ENCODE assay signal across 1 cellular context in the genomic region with DNA sequence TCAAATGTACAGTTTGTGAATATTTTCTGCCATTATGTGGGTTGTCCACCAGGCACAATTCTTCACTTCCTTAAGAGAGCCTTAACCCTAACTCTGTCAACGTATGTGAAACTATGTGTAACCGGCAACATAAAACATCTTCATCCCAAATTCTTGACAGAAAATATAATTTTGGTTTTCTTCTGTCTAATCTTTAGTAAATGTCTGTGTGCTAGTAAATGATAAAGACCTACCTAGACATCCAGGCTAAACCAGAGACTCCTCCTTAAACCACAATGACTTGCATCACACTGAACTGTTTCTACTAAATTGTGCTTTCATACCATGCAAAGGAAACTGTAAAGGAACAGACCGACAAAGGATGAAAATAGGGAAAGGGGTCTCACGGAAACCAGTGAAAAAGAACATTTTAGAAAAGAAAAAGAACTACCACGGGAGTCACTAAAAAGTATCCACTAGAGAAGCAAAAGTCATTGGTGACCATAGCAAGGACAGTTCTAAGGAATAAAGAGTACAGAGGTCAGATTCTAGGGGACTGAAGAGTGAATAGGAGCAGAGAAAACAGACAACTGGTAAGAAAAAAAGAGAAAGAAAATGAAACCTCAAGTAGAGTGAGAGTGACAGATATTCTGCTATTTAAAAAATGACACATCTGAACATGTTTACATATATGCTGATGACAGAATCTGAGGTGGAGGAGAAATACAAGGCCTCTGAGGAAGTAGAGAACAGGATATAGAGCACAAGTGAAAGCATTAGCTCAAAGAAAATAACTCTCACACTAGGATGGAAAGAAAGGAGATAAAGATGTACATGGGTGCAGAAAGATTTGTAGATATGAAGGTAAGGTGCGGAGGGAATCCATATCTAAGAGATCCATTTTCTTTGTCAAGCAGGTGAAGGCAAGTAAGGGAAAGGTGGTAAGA.
TF ChIP-seq lines count a peak whose summit lies in the region.

No MANE protein-coding gene starts in this region.

TF ChIP-seq in K562, 482 proteins besides CTCF, POLR2A, EP300 and RAD21 (continued from another document and continues in another):
- TF ChIP-seq, protein P1, sequence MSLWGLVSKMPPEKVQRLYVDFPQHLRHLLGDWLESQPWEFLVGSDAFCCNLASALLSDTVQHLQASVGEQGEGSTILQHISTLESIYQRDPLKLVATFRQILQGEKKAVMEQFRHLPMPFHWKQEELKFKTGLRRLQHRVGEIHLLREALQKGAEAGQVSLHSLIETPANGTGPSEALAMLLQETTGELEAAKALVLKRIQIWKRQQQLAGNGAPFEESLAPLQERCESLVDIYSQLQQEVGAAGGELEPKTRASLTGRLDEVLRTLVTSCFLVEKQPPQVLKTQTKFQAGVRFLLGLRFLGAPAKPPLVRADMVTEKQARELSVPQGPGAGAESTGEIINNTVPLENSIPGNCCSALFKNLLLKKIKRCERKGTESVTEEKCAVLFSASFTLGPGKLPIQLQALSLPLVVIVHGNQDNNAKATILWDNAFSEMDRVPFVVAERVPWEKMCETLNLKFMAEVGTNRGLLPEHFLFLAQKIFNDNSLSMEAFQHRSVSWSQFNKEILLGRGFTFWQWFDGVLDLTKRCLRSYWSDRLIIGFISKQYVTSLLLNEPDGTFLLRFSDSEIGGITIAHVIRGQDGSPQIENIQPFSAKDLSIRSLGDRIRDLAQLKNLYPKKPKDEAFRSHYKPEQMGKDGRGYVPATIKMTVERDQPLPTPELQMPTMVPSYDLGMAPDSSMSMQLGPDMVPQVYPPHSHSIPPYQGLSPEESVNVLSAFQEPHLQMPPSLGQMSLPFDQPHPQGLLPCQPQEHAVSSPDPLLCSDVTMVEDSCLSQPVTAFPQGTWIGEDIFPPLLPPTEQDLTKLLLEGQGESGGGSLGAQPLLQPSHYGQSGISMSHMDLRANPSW (CRISPR knock-in tag; IDR thresholded peaks at IDR 0.05): no peak
- TF ChIP-seq GTF3C2 (IDR thresholded peaks at IDR 0.05; ENCODE audit: borderline replicate concordance, extremely low read depth, insufficient read length): no peak
- no peak for TF ChIP-seq ZNF280B (CRISPR knock-in tag; IDR thresholded peaks at IDR 0.05)
- TF ChIP-seq BMI1 (IDR thresholded peaks at IDR 0.05; ENCODE audit: low read length): no peak
- TF ChIP-seq SMARCB1 (IDR thresholded peaks at IDR 0.05; ENCODE audit: insufficient read length, low read depth): no peak
- TF ChIP-seq, protein P2, sequence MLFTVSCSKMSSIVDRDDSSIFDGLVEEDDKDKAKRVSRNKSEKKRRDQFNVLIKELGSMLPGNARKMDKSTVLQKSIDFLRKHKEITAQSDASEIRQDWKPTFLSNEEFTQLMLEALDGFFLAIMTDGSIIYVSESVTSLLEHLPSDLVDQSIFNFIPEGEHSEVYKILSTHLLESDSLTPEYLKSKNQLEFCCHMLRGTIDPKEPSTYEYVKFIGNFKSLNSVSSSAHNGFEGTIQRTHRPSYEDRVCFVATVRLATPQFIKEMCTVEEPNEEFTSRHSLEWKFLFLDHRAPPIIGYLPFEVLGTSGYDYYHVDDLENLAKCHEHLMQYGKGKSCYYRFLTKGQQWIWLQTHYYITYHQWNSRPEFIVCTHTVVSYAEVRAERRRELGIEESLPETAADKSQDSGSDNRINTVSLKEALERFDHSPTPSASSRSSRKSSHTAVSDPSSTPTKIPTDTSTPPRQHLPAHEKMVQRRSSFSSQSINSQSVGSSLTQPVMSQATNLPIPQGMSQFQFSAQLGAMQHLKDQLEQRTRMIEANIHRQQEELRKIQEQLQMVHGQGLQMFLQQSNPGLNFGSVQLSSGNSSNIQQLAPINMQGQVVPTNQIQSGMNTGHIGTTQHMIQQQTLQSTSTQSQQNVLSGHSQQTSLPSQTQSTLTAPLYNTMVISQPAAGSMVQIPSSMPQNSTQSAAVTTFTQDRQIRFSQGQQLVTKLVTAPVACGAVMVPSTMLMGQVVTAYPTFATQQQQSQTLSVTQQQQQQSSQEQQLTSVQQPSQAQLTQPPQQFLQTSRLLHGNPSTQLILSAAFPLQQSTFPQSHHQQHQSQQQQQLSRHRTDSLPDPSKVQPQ (CRISPR knock-in tag; IDR thresholded peaks at IDR 0.05; ENCODE audit: borderline replicate concordance): no peak
- no peak for TF ChIP-seq ZKSCAN3 (CRISPR knock-in tag; IDR thresholded peaks at IDR 0.05)
- TF ChIP-seq NR3C1 (CRISPR knock-in tag; IDR thresholded peaks at IDR 0.05): no peak
- TF ChIP-seq, protein P3, sequence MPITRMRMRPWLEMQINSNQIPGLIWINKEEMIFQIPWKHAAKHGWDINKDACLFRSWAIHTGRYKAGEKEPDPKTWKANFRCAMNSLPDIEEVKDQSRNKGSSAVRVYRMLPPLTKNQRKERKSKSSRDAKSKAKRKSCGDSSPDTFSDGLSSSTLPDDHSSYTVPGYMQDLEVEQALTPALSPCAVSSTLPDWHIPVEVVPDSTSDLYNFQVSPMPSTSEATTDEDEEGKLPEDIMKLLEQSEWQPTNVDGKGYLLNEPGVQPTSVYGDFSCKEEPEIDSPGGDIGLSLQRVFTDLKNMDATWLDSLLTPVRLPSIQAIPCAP (CRISPR knock-in tag; IDR thresholded peaks at IDR 0.05; ENCODE audit: borderline replicate concordance): no peak
- TF ChIP-seq HDAC2 (IDR thresholded peaks at IDR 0.05): peak; percentile 86
- no peak for TF ChIP-seq ZNF263 (CRISPR knock-in tag; IDR thresholded peaks at IDR 0.05; ENCODE audit: borderline replicate concordance)
- TF ChIP-seq NCOR1 (IDR thresholded peaks at IDR 0.05): peak; percentile 96
- TF ChIP-seq ZNF695 (CRISPR knock-in tag; IDR thresholded peaks at IDR 0.05): no peak
- TF ChIP-seq RUNX1 (IDR thresholded peaks at IDR 0.05; ENCODE audit: low read depth): no peak
- no peak for TF ChIP-seq HMGN3 (IDR thresholded peaks at IDR 0.05; ENCODE audit: borderline replicate concordance, extremely low read depth, insufficient read length, low read depth, low read length)
- TF ChIP-seq ILK (tag; IDR thresholded peaks at IDR 0.05; ENCODE audit: borderline replicate concordance, low read depth): no peak
- peak; percentile 98 for TF ChIP-seq MEIS2 (IDR thresholded peaks at IDR 0.05; ENCODE audit: partially characterized antibody)
- TF ChIP-seq, protein P4, sequence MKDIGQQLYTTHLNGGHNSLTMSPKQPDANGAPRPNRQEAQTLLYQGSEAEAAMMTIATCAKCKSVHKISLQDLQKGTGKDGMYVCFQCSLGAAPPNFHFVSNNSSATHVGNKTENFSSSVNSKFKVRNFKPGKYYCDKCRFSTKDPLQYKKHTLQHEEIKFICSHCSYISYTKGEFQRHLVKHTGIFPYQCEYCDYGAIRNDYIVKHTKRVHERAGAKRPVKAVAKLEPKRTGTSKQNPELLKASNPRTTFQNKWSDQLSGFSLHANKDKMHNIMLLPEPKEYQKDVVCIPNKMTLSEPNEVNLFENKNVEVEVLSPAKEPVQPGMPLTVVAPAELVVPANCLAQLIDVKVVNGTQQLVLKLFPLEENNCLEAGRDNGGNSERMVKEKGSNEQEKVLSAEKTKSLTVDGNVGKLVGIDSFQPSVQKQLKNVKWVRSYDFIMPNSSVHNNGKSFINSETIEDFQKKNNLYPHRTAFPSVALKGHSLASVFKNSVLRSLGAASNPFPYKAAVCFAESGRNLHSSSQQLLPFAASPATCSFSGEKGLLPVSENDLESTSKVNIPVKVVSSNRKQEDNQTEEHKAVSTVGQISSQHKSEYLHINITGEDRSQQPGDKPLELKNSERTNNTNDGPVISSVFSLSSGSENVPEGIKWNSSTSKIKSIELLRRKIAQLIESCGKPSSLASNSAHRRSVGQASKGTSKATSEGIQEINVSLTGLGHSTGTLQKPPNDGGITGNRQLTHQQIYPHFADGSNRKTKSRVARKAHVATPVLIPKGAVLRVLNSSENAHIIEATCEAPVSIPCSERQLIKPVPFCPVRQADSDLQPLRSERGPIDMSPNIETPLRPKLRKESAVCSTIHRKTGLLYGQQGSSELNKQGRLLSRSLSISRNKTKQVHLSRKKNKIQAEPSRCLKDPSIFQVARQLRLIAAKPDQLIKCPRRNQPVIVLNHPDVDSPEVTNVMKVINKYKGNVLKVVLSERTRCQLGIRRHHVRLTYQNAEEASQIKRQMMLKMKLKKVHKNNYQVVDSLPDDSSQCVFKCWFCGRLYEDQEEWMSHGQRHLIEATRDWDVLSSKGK (CRISPR knock-in tag; IDR thresholded peaks at IDR 0.05): no peak
- peak in 1 of 2 experiments; percentile 46; a peak in 1 of 4 replicates for TF ChIP-seq FOXA3 (CRISPR knock-in tag; conservative IDR thresholded peaks at IDR 0.05 in 1 of 2, IDR thresholded peaks at IDR 0.05 in 1 of 2)
- no peak for TF ChIP-seq PTBP1 (IDR thresholded peaks at IDR 0.05; ENCODE audit: low read depth, low read length)
- TF ChIP-seq, protein P5, sequence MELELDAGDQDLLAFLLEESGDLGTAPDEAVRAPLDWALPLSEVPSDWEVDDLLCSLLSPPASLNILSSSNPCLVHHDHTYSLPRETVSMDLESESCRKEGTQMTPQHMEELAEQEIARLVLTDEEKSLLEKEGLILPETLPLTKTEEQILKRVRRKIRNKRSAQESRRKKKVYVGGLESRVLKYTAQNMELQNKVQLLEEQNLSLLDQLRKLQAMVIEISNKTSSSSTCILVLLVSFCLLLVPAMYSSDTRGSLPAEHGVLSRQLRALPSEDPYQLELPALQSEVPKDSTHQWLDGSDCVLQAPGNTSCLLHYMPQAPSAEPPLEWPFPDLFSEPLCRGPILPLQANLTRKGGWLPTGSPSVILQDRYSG (tag; conservative IDR thresholded peaks at IDR 0.05; ENCODE audit: low read depth): no peak
- TF ChIP-seq, protein P6, sequence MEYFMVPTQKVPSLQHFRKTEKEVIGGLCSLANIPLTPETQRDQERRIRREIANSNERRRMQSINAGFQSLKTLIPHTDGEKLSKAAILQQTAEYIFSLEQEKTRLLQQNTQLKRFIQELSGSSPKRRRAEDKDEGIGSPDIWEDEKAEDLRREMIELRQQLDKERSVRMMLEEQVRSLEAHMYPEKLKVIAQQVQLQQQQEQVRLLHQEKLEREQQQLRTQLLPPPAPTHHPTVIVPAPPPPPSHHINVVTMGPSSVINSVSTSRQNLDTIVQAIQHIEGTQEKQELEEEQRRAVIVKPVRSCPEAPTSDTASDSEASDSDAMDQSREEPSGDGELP (CRISPR knock-in tag; IDR thresholded peaks at IDR 0.05; ENCODE audit: borderline replicate concordance): no peak
- no peak for TF ChIP-seq DIDO1 (tag; IDR thresholded peaks at IDR 0.05; ENCODE audit: low read depth)
- TF ChIP-seq ELF2 (CRISPR knock-in tag; IDR thresholded peaks at IDR 0.05): no peak; the same call in 1 of the 2 replicates
- TF ChIP-seq HNRNPK (IDR thresholded peaks at IDR 0.05; ENCODE audit: low read depth, low read length, poor library complexity, severe bottlenecking): no peak
- no peak for TF ChIP-seq ZNF184 (CRISPR knock-in tag; IDR thresholded peaks at IDR 0.05)
- TF ChIP-seq, protein P7, sequence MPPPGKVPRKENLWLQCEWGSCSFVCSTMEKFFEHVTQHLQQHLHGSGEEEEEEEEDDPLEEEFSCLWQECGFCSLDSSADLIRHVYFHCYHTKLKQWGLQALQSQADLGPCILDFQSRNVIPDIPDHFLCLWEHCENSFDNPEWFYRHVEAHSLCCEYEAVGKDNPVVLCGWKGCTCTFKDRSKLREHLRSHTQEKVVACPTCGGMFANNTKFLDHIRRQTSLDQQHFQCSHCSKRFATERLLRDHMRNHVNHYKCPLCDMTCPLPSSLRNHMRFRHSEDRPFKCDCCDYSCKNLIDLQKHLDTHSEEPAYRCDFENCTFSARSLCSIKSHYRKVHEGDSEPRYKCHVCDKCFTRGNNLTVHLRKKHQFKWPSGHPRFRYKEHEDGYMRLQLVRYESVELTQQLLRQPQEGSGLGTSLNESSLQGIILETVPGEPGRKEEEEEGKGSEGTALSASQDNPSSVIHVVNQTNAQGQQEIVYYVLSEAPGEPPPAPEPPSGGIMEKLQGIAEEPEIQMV (tag; conservative IDR thresholded peaks at IDR 0.05; ENCODE audit: low read depth): no peak
- peak; percentile 84 to 85 for TF ChIP-seq FOXK2 (conservative IDR thresholded peaks at IDR 0.05 in 1 of 2, IDR thresholded peaks at IDR 0.05 in 1 of 2; ENCODE audit: low read depth in 2 of 2)
- TF ChIP-seq KAT8 (IDR thresholded peaks at IDR 0.05; ENCODE audit: low read depth): no peak
- no peak for TF ChIP-seq MXD1 (CRISPR knock-in tag; IDR thresholded peaks at IDR 0.05; ENCODE audit: borderline replicate concordance, poor library complexity, severe bottlenecking)
- TF ChIP-seq DACH1 (IDR thresholded peaks at IDR 0.05; ENCODE audit: partially characterized antibody): no peak
- TF ChIP-seq MAFF (IDR thresholded peaks at IDR 0.05; ENCODE audit: low read length): peak; percentile 96
- peak; percentile 88 for TF ChIP-seq MAFK (IDR thresholded peaks at IDR 0.05; ENCODE audit: low read length)
- no peak for TF ChIP-seq MCM7 (IDR thresholded peaks at IDR 0.05)
- no peak for TF ChIP-seq KAT7 (CRISPR knock-in tag; IDR thresholded peaks at IDR 0.05; ENCODE audit: borderline replicate concordance)
- peak; percentile 56; the same call in 1 of the 2 replicates for TF ChIP-seq EP400 (IDR thresholded peaks at IDR 0.05)
- peak; percentile 68 for TF ChIP-seq CCNT2 (IDR thresholded peaks at IDR 0.05; ENCODE audit: borderline replicate concordance, extremely low read depth, insufficient read length, low read depth, low read length)
- TF ChIP-seq CREB1 (IDR thresholded peaks at IDR 0.05): peak; percentile 63
- no peak for TF ChIP-seq CREB1 (CRISPR knock-in tag; IDR thresholded peaks at IDR 0.05)
